ENCODE assay signal across 1 cellular context in the genomic region with DNA sequence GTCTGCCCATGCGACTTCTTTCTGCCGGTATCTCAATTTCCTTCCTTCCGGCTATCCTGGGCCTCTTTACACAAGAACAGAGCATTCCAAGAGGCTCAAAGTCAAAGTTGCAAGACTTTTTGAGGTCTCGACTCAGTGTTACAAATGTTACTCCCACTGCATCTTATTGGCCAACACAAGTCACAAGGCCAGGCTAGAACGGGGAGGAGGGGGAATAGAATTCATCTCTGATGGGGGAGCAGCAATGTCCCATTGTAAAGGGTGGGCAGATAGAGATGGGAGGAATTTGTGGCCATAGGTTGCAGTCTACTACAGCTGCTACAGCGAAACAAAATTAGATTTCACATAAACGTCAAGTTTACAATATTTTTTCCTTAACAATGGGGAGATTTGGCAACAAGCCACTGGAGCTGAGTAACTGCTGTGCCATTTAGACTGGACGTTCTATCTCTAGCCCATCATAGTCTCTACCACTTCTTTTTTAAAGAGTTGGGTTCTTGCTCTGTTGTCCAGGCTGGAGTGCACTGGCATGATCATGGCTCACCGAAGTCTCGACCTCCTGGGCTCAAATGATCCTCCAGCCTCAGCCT.
TF ChIP-seq lines count a peak whose summit lies in the region.

No MANE protein-coding gene starts in this region.

TF ChIP-seq in IMR-90, 13 proteins besides CTCF, POLR2A, EP300 and RAD21:
- TF ChIP-seq, protein P1, sequence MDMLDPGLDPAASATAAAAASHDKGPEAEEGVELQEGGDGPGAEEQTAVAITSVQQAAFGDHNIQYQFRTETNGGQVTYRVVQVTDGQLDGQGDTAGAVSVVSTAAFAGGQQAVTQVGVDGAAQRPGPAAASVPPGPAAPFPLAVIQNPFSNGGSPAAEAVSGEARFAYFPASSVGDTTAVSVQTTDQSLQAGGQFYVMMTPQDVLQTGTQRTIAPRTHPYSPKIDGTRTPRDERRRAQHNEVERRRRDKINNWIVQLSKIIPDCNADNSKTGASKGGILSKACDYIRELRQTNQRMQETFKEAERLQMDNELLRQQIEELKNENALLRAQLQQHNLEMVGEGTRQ (IDR thresholded peaks at IDR 0.05; ENCODE audit: low read depth, low read length): peak; percentile 87
- TF ChIP-seq RCOR1 (IDR thresholded peaks at IDR 0.05; ENCODE audit: insufficient replicate concordance, low read length): no peak
